In the genomic region with DNA sequence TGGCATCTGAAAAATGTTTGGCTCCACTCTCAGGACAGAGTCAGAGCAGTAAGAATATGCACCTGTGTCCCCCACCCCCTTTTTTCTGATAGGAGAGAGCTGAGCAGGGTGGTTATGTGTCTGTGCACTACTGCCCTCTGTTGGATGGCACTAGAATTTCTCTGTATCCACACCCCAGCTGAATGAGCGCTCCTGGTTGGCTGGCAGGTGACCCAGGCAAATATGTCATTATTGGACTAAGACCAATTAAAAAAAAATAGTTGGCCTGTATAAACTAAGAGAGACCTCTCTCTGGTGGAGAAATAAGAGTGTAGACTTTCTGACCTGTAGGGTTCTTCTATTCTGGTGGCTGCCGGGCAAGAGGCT, we compare ENCODE assay signal across 8 cellular contexts.
DNase-seq lines count a peak whose midpoint lies in the region; ATAC-seq lines count a peak whose summit lies in the region.

No MANE protein-coding gene starts in this region.

- DNase-seq in COLO829 (ENCODE audit: low spot score) (peak; percentile 52), NCI-H460 (ENCODE audit: extremely low read depth, low read depth) (peak; percentile 55), iPS DF 4.7 (ENCODE audit: extremely low read depth, low spot score) (peak; percentile 53)
- peak; percentile 20 for DNase-seq in activated naive CD8-positive, alpha-beta T cell treated with anti-CD3 and anti-CD28 coated beads, Interleukin-2, amount 50 U/mL, for 24 hours
- DNase-seq in stimulated activated CD4-positive, alpha-beta T cell treated with anti-CD3 and anti-CD28 coated beads, Interleukin-4, amount 100 ng/mL, for 24 hours = peak; percentile 30

- peaks cover 18% of the 10 kb centered on the region for H3K27me3 Mint-ChIP-seq in activated naive CD8-positive, alpha-beta T cell treated with anti-CD3 and anti-CD28 coated beads, Interleukin-2, amount 50 U/mL, for 24 hours

- H3K36me3 Mint-ChIP-seq in activated naive CD8-positive, alpha-beta T cell treated with anti-CD3 and anti-CD28 coated beads, Interleukin-2, amount 50 U/mL, for 24 hours (ENCODE audit: low read depth) = no peaks in the 10 kb centered on the region

- no peak overlapping the region for H3K27ac Mint-ChIP-seq in activated naive CD8-positive, alpha-beta T cell treated with anti-CD3 and anti-CD28 coated beads, Interleukin-2, amount 50 U/mL, for 24 hours

- no peaks in the 10 kb centered on the region for H3K4me1 Mint-ChIP-seq in activated naive CD8-positive, alpha-beta T cell treated with anti-CD3 and anti-CD28 coated beads, Interleukin-2, amount 50 U/mL, for 24 hours

- ATAC-seq in GM19043 (IDR thresholded peaks at IDR 0.05; ENCODE audit: low read depth, unreplicated experiment) (peak; percentile 57), HG03442 (IDR thresholded peaks at IDR 0.05; ENCODE audit: unreplicated experiment) (peak; percentile 58), HG02610 (IDR thresholded peaks at IDR 0.05; ENCODE audit: unreplicated experiment) (no peak)
- ATAC-seq in activated naive CD8-positive, alpha-beta T cell treated with anti-CD3 and anti-CD28 coated beads, Interleukin-2, amount 50 U/mL, for 24 hours = peak; percentile 51

- H3K9me3 Mint-ChIP-seq in activated naive CD8-positive, alpha-beta T cell treated with anti-CD3 and anti-CD28 coated beads, Interleukin-2, amount 50 U/mL, for 24 hours = no peaks in the 10 kb centered on the region

- H3K4me3 Mint-ChIP-seq in activated naive CD8-positive, alpha-beta T cell treated with anti-CD3 and anti-CD28 coated beads, Interleukin-2, amount 50 U/mL, for 24 hours = no peak overlapping the region
